ENCODE assay signal across 10 cellular contexts in genomic region chr1:92482404-92482664, GRCh38. TPM values are rescaled to one million over a fixed set of nuclear protein-coding genes. Genes with fewer than 3 reads are reported as not detected.
DNase-seq lines count a peak whose midpoint lies in the region; ATAC-seq and TF ChIP-seq lines count a peak whose summit lies in the region.
"Had no signal": no experiment of that assay in that cellular context is flagged by ENCODE, and none has a peak within 500 bp of the region (broad histone marks: within the 10 kb centered on the region; RNA-seq: fewer than 3 reads in every experiment).

No MANE protein-coding gene starts in this region.

- no peaks in the 10 kb centered on the region for H3K9me3 ChIP-seq in mesodermal cell (ENCODE audit: control insufficient read depth, low read length)
- no peaks in the 10 kb centered on the region for H3K9me3 ChIP-seq in tibial nerve

- no peak for TF ChIP-seq POLR2A in tibial nerve (IDR thresholded peaks at IDR 0.05)

- peak overlapping the region; percentile 27 for H3K4me3 ChIP-seq in brain microvascular endothelial cell (ENCODE audit: low read depth, low read length)
- peak overlapping the region; percentile 42 for H3K4me3 ChIP-seq in mesodermal cell (ENCODE audit: extremely low read depth, insufficient read depth, low read length, poor library complexity, severe bottlenecking)
- peak overlapping the region; percentile 4 to 54 (median 46) for H3K4me3 ChIP-seq in tibial nerve

- H3K4me3 Mint-ChIP-seq in activated naive CD4-positive, alpha-beta T cell treated with anti-CD3 and anti-CD28 coated beads, Interleukin-2, amount 10 ng/mL, durations not matched to agents 7 days and 5 days = peak overlapping the region; percentile 86

- peaks cover 5% of the 10 kb centered on the region for H3K27me3 Mint-ChIP-seq in activated naive CD4-positive, alpha-beta T cell treated with anti-CD3 and anti-CD28 coated beads, Interleukin-2, amount 10 ng/mL, durations not matched to agents 7 days and 5 days

- H3K4me1 ChIP-seq in mesodermal cell (ENCODE audit: control insufficient read depth, insufficient read depth, low read length, poor library complexity, severe bottlenecking) (peaks cover 47% of the 10 kb centered on the region), tibial nerve (peaks cover 0 to 70% (median 56%) of the 10 kb centered on the region in 4 donors)

- DNase-seq in activated naive CD4-positive, alpha-beta T cell treated with anti-CD3 and anti-CD28 coated beads, Interleukin-2, amount 10 ng/mL, durations not matched to agents 7 days and 5 days = no peak
- no peak for DNase-seq in activated naive CD4-positive, alpha-beta T cell treated with anti-CD3 and anti-CD28 coated beads, Interleukin-2, amount 50 U/mL, for 16 hours
- DNase-seq in brain microvascular endothelial cell (no peak), tibial nerve (ENCODE audit: low spot score in 2 of 2) (no peak), NCI-H1694 (lab: John Stamatoyannopoulos, UW) (no peak), NCI-H345 treated with DMSO at 0.1 percent for 48 hours (lab: John Stamatoyannopoulos, UW; ENCODE audit: unreplicated experiment) (no peak)
- DNase-seq: central memory CD4-positive, alpha-beta T cell; COR-L47 had no signal

- no peak for TF ChIP-seq CTCF in brain microvascular endothelial cell (IDR thresholded peaks at IDR 0.05; ENCODE audit: low read depth, low read length, missing control alignments)
- TF ChIP-seq CTCF in tibial nerve (IDR thresholded peaks at IDR 0.05) = no peak

- H3K27ac Mint-ChIP-seq in activated naive CD4-positive, alpha-beta T cell treated with anti-CD3 and anti-CD28 coated beads, Interleukin-2, amount 10 ng/mL, durations not matched to agents 7 days and 5 days = peak overlapping the region; percentile 94

- ATAC-seq in GM19328 (IDR thresholded peaks at IDR 0.05; ENCODE audit: unreplicated experiment) = no peak

- peaks cover 52% of the 10 kb centered on the region for H3K4me1 Mint-ChIP-seq in activated naive CD4-positive, alpha-beta T cell treated with anti-CD3 and anti-CD28 coated beads, Interleukin-2, amount 10 ng/mL, durations not matched to agents 7 days and 5 days

- H3K36me3 Mint-ChIP-seq in activated naive CD4-positive, alpha-beta T cell treated with anti-CD3 and anti-CD28 coated beads, Interleukin-2, amount 10 ng/mL, durations not matched to agents 7 days and 5 days = peaks cover 55% of the 10 kb centered on the region

- H3K36me3 ChIP-seq in brain microvascular endothelial cell (replicated peaks) (no peaks in the 10 kb centered on the region), mesodermal cell (ENCODE audit: control insufficient read depth, insufficient read depth, low read length) (peaks cover 2% of the 10 kb centered on the region), tibial nerve (no peaks in the 10 kb centered on the region)

- TF ChIP-seq EP300 in tibial nerve (IDR thresholded peaks at IDR 0.05) = no peak

- 1 to 2% methylated on average over 13 to 15 of the region's 15 CpGs for WGBS in mesodermal cell (ENCODE audit: insufficient coverage in 2 of 2), 2 experiments
- WGBS in tibial nerve, 2 donors = 3% methylated on average over 14 to 15 of the region's 15 CpGs

- no peak overlapping the region for H3K27ac ChIP-seq in brain microvascular endothelial cell
- no peak overlapping the region for H3K27ac ChIP-seq in mesodermal cell (ENCODE audit: low read depth, low read length, severe bottlenecking)
- H3K27ac ChIP-seq in tibial nerve = no peak overlapping the region

- in situ Hi-C loops in brain microvascular endothelial cell (cut with HindIII; ENCODE audit: low pct_ligation_motif_present, low sequenced_read_pairs) = no loop called here

- CTCF ChIA-PET in activated naive CD4-positive, alpha-beta T cell treated with anti-CD3 and anti-CD28 coated beads, Interleukin-2, amount 10 ng/mL, durations not matched to agents 7 days and 5 days (lab: Charles Lee) = interaction anchor here (0.8 to 5.8 kb wide), 8 partner anchors 8 to 485 kb away, joined by 3 to 52 read pairs (median 4); no protein-coding TSS in a partner anchor

- no peaks in the 10 kb centered on the region for H3K9me3 Mint-ChIP-seq in activated naive CD4-positive, alpha-beta T cell treated with anti-CD3 and anti-CD28 coated beads, Interleukin-2, amount 10 ng/mL, durations not matched to agents 7 days and 5 days

- peaks cover 59% of the 10 kb centered on the region for H3K27me3 ChIP-seq in brain microvascular endothelial cell (replicated peaks)
- H3K27me3 ChIP-seq in tibial nerve = peaks cover 5 to 81% of the 10 kb centered on the region in 2 donors

RNA-seq across cellular contexts. Expression of gene GFI1, which starts 4.4 kb away (rescaled TPM):
- 4.6 TPM for polyA plus RNA-seq in mesodermal cell (2013, experiment 1 of 2)
- 2.3 TPM for polyA plus RNA-seq in mesodermal cell (2013, experiment 2 of 2)
- 1 to 10 TPM in 3 of 4 donors, under 1 TPM in 1; 0.30 to 1.3 (median 1.1) TPM for total RNA-seq in tibial nerve
